Comparison of ENCODE assay signal across 8 cellular contexts in genomic region chr14:77026166-77026929, GRCh38. TPM values are rescaled to one million over a fixed set of nuclear protein-coding genes. Genes with fewer than 3 reads are reported as not detected.
DNase-seq lines count a peak whose midpoint lies in the region; ATAC-seq and TF ChIP-seq lines count a peak whose summit lies in the region.

No MANE protein-coding gene starts in this region.

- POLR2A ChIA-PET in CD4-positive, alpha-beta T cell (lab: Charles Lee), result interaction anchor here (1.6 to 9.2 kb wide), 7 partner anchors 15 to 117 kb away, joined by 3 to 220 read pairs (median 14); no protein-coding TSS in a partner anchor

- H3K27ac Mint-ChIP-seq in CD4-positive, alpha-beta T cell, result peak overlapping the region; percentile 79

- H3K4me1 ChIP-seq in stomach, result peaks cover 64 to 78% (median 72%) of the 10 kb centered on the region in 4 donors

- H3K9me3 ChIP-seq in CD4-positive, alpha-beta T cell (ENCODE audit: control insufficient read depth, low read length), result no peaks in the 10 kb centered on the region
- no peaks in the 10 kb centered on the region for H3K9me3 ChIP-seq in stomach

- peak in 1 of 10 experiments; percentile 15 for DNase-seq in CD4-positive, alpha-beta T cell
- DNase-seq in HuH-7.5 (ENCODE audit: low spot score) (peak; percentile 60), astrocyte of the spinal cord (ENCODE audit: low read depth, low spot score) (peak; percentile 57), kidney epithelial cell (ENCODE audit: low read depth) (no peak), stomach (peak; percentile 52), NCI-H1694 treated with DMSO at 0.1 percent for 48 hours (lab: John Stamatoyannopoulos, UW) (no peak), hippocampal formation (lab: John Stamatoyannopoulos, UW) (no peak), erythroblast (lab: John Stamatoyannopoulos, UW) (no peak)

- no peaks in the 10 kb centered on the region for H3K27me3 Mint-ChIP-seq in CD4-positive, alpha-beta T cell

- H3K4me3 Mint-ChIP-seq in CD4-positive, alpha-beta T cell, result peak overlapping the region; percentile 81

- no peak for TF ChIP-seq CTCF in CD4-positive, alpha-beta T cell (IDR thresholded peaks at IDR 0.05)
- TF ChIP-seq CTCF in astrocyte of the spinal cord (IDR thresholded peaks at IDR 0.05; ENCODE audit: low read depth, low read length), result no peak
- no peak for TF ChIP-seq CTCF in kidney epithelial cell (IDR thresholded peaks at IDR 0.05; ENCODE audit: insufficient read depth, low read length, poor library complexity, severe bottlenecking)
- no peak for TF ChIP-seq CTCF in stomach (IDR thresholded peaks at IDR 0.05)

- peak overlapping the region; percentile 95 for H3K27ac ChIP-seq in CD4-positive, alpha-beta T cell (ENCODE audit: low read depth, low read length)
- peak overlapping the region; percentile 98 to 100 (median 100) for H3K27ac ChIP-seq in stomach

- intact Hi-C loops in CD4-positive, alpha-beta T cell (cut with DNase I, micrococcal nuclease), result loop anchor here in 1 of 2 experiments (5.0 kb wide), 1 partner anchor 114 kb away; no protein-coding TSS in a partner anchor
- intact Hi-C loops in stomach (cut with DNase I; ENCODE audit: low total_unique reads), result no loop called here

- no peaks in the 10 kb centered on the region for H3K9me3 Mint-ChIP-seq in CD4-positive, alpha-beta T cell

- CTCF ChIA-PET in CD4-positive, alpha-beta T cell (lab: Charles Lee), result interaction anchor here (1.3 to 3.1 kb wide), 4 partner anchors 13 to 79 kb away, joined by 4 to 15 read pairs (median 9); no protein-coding TSS in a partner anchor

- H3K4me3 ChIP-seq in astrocyte of the spinal cord (ENCODE audit: low read depth, low read length) (peak overlapping the region; percentile 69), kidney epithelial cell (ENCODE audit: low read depth, low read length) (peak overlapping the region; percentile 92), stomach (peak overlapping the region; percentile 71 to 86 (median 80))

- no peak for TF ChIP-seq EP300 in stomach (IDR thresholded peaks at IDR 0.05)

- 15 to 50% (median 22%) methylated on average over 35 to 76 of the region's 76 CpGs for WGBS in stomach, 5 donors

- H3K36me3 ChIP-seq in kidney epithelial cell (ENCODE audit: control insufficient read depth, insufficient read depth, low read length) (peaks cover 8% of the 10 kb centered on the region), stomach (peaks cover 7 to 20% (median 16%) of the 10 kb centered on the region in 4 donors)

- no peak for ATAC-seq in CD4-positive, alpha-beta T cell (ENCODE audit: poor library complexity)

- peaks cover 57% of the 10 kb centered on the region for H3K4me1 Mint-ChIP-seq in CD4-positive, alpha-beta T cell (ENCODE audit: low read depth)

- H3K36me3 Mint-ChIP-seq in CD4-positive, alpha-beta T cell (ENCODE audit: low read depth), result peaks cover 44% of the 10 kb centered on the region

- TF ChIP-seq POLR2A in stomach (IDR thresholded peaks at IDR 0.05) (no peak), erythroblast (IDR thresholded peaks at IDR 0.05; ENCODE audit: low read length) (no peak)

- H3K27me3 ChIP-seq in CD4-positive, alpha-beta T cell (ENCODE audit: control insufficient read depth, insufficient read depth, low read length), result no peaks in the 10 kb centered on the region
- H3K27me3 ChIP-seq in kidney epithelial cell (ENCODE audit: control insufficient read depth, insufficient read depth, low read length) (no peaks in the 10 kb centered on the region), stomach (no peaks in the 10 kb centered on the region)

- in situ Hi-C loops in astrocyte of the spinal cord (cut with HindIII; ENCODE audit: low sequenced_read_pairs), result no loop called here

RNA-seq across cellular contexts. Expression of gene IRF2BPL, which starts 2.2 kb away (rescaled TPM):
- total RNA-seq in CD4-positive, alpha-beta T cell, result 10 to 100 TPM; 70.9 to 71.8 TPM
- total RNA-seq in kidney epithelial cell (70.2 and 79.7 TPM in 2 replicates), stomach (10 to 100 TPM in 4 of 5 donors, 1 to 10 TPM in 1; 5.3 to 43.6 (median 28.4) TPM)
- 10 to 100 TPM in 2 of 3 donors, 1 to 10 TPM in 1; 8.5 to 17.7 (median 10.5) TPM for polyA plus RNA-seq in stomach

Comparison
In these comparisons a context has a peak if more than half of its experiments do, and no peak if none do; other contexts are left out.
1. DNase-seq: peak in HuH-7.5 (single experiment), astrocyte of the spinal cord (single experiment) and stomach (single experiment); none in kidney epithelial cell (single experiment), NCI-H1694 treated with DMSO at 0.1 percent for 48 hours (single experiment), hippocampal formation (0 of 2) and erythroblast (0 of 2).
2. Peak in every context shown above with its lines, with median percentiles within 50 percentile points of each other: H3K4me3 ChIP-seq.